29 cellular contexts compared by ENCODE assay signal in genomic region chr20:24488800-24489175, GRCh38. TPM values are rescaled to one million over a fixed set of nuclear protein-coding genes. Genes with fewer than 3 reads are reported as not detected.
"Had no signal": no experiment of that assay in that cellular context is flagged by ENCODE, and none has a peak within 500 bp of the region (broad histone marks: within the 10 kb centered on the region; RNA-seq: fewer than 3 reads in every experiment).

No MANE protein-coding gene starts in this region.

- H3K4me1 ChIP-seq: adrenal gland, body of pancreas, breast epithelium, SJCRH30 had no signal

- H3K36me3 ChIP-seq: adrenal gland, breast epithelium, SJCRH30 had no signal

- H3K27ac ChIP-seq: adrenal gland, body of pancreas, breast epithelium, SJCRH30, SK-N-MC had no signal

- H3K9me3 Mint-ChIP-seq: activated CD4-positive, alpha-beta T cell treated with anti-CD3 and anti-CD28 coated beads, Interleukin-2, amount 10 ng/mL, durations not matched to agents 24 days and 14 days; activated naive CD4-positive, alpha-beta T cell treated with anti-CD3 and anti-CD28 coated beads, Interleukin-2, amount 50 U/mL, for 24 hours; activated T-cell treated with anti-CD3 and anti-CD28 coated beads, Interleukin-2, amount 50 U/mL, for 24 hours; activated T-helper 2 cell treated with anti-CD3 and anti-CD28 coated beads, Interferon-gamma antibody, Interleukin-2, Interleukin-4, amounts not matched to agents 10 μg/mL and 5 μg/mL and 100 μg/mL, durations not matched to agents 14 hours and 24 hours and 36 hours had no signal

- ATAC-seq: activated CD8-positive, alpha-beta T cell treated with anti-CD3 and anti-CD28 coated beads, Interleukin-2, amount 10 ng/mL, durations not matched to agents 7 days and 5 days; body of pancreas; Panc1 had no signal

- H3K27me3 ChIP-seq: adrenal gland, body of pancreas, SJCRH30 had no signal

- H3K36me3 Mint-ChIP-seq: activated naive CD4-positive, alpha-beta T cell treated with anti-CD3 and anti-CD28 coated beads, Interleukin-2, amount 50 U/mL, for 24 hours; IgD-negative memory B cell had no signal

- H3K4me1 Mint-ChIP-seq: activated CD4-positive, alpha-beta T cell treated with anti-CD3 and anti-CD28 coated beads, Interleukin-2, amount 10 ng/mL, durations not matched to agents 24 days and 14 days; activated naive CD4-positive, alpha-beta T cell treated with anti-CD3 and anti-CD28 coated beads, Interleukin-2, amount 50 U/mL, for 24 hours; IgD-negative memory B cell had no signal

- H3K9me3 ChIP-seq: adrenal gland, body of pancreas, breast epithelium, SJCRH30 had no signal

- H3K27me3 Mint-ChIP-seq: activated CD4-positive, alpha-beta T cell treated with anti-CD3 and anti-CD28 coated beads, Interleukin-2, amount 10 ng/mL, durations not matched to agents 24 days and 14 days; activated naive CD4-positive, alpha-beta T cell treated with anti-CD3 and anti-CD28 coated beads, Interleukin-2, amount 50 U/mL, for 24 hours; activated T-cell treated with anti-CD3 and anti-CD28 coated beads, Interleukin-2, amount 50 U/mL, for 24 hours; IgD-negative memory B cell had no signal

- H3K4me3 ChIP-seq: adrenal gland, body of pancreas, breast epithelium, SJCRH30, SK-N-MC had no signal

- H3K4me3 Mint-ChIP-seq: activated CD4-positive, alpha-beta T cell treated with anti-CD3 and anti-CD28 coated beads, Interleukin-2, amount 10 ng/mL, durations not matched to agents 24 days and 14 days; activated CD8-positive, alpha-beta T cell treated with anti-CD3 and anti-CD28 coated beads, Interleukin-2, amount 10 ng/mL, durations not matched to agents 7 days and 5 days; activated naive CD4-positive, alpha-beta T cell treated with anti-CD3 and anti-CD28 coated beads, Interleukin-2, amount 50 U/mL, for 24 hours; activated T-cell treated with anti-CD3 and anti-CD28 coated beads, Interleukin-2, amount 50 U/mL, for 24 hours; IgD-negative memory B cell had no signal

- DNase-seq: activated CD4-positive, alpha-beta T cell treated with anti-CD3 and anti-CD28 coated beads, Interleukin-2, amount 10 ng/mL, durations not matched to agents 24 days and 14 days; activated CD4-positive, alpha-beta T cell treated with anti-CD3 and anti-CD28 coated beads, Interleukin-2, amount 50 U/mL, for 4 hours; activated CD8-positive, alpha-beta T cell treated with anti-CD3 and anti-CD28 coated beads, Interleukin-2, amount 10 ng/mL, durations not matched to agents 7 days and 5 days; activated gamma-delta T cell; activated naive CD4-positive, alpha-beta T cell treated with Interleukin-2 at 50 U/mL for 16 hours; activated T-cell treated with anti-CD3 and anti-CD28 coated beads, Interleukin-2, amount 50 U/mL, for 24 hours; body of pancreas; Karpas-422; KBM-7; NCI-H1105; NCI-H1436; NCI-H1694; NCI-H1930; NCI-H2081 treated with DMSO at 0.1 percent for 48 hours; NCI-H226; NCI-H524 treated with DMSO at 0.1 percent for 48 hours; SJCRH30; T1000 had no signal

- H3K27ac Mint-ChIP-seq: activated CD4-positive, alpha-beta T cell treated with anti-CD3 and anti-CD28 coated beads, Interleukin-2, amount 10 ng/mL, durations not matched to agents 24 days and 14 days; activated CD8-positive, alpha-beta T cell treated with anti-CD3 and anti-CD28 coated beads, Interleukin-2, amount 10 ng/mL, durations not matched to agents 7 days and 5 days; activated naive CD4-positive, alpha-beta T cell treated with anti-CD3 and anti-CD28 coated beads, Interleukin-2, amount 50 U/mL, for 24 hours; activated T-cell treated with anti-CD3 and anti-CD28 coated beads, Interleukin-2, amount 50 U/mL, for 24 hours; activated T-helper 2 cell treated with anti-CD3 and anti-CD28 coated beads, Interferon-gamma antibody, Interleukin-2, Interleukin-4, amounts not matched to agents 10 μg/mL and 5 μg/mL and 100 μg/mL, durations not matched to agents 14 hours and 24 hours and 36 hours; IgD-negative memory B cell had no signal

RNA-seq across cellular contexts. Expression of gene SYNDIG1, which starts 19.4 kb away (rescaled TPM):
- total RNA-seq: activated CD4-positive, alpha-beta T cell treated with anti-CD3 and anti-CD28 coated beads, Interleukin-2, amount 10 ng/mL, durations not matched to agents 24 days and 14 days; activated CD8-positive, alpha-beta T cell treated with anti-CD3 and anti-CD28 coated beads, Interleukin-2, amount 10 ng/mL, durations not matched to agents 7 days and 5 days; activated T-helper 2 cell treated with anti-CD3 and anti-CD28 coated beads, Interferon-gamma antibody, Interleukin-2, Interleukin-4, amounts not matched to agents 10 μg/mL and 5 μg/mL and 100 μg/mL, durations not matched to agents 14 hours and 24 hours and 36 hours; MCF 10A; NCI-H460; SJCRH30; T-helper 1 cell treated with Interleukin-12 subunit alpha and Interleukin-12 subunit beta and Interleukin-4 antibody, amounts not matched to agents 30 ng/mL and 1 ng/mL, for 36 hours; T-helper 2 cell treated with Interferon-gamma antibody and Interleukin-4, amounts not matched to agents 100 ng/mL and 5 ng/mL, for 36 hours had no signal
- polyA plus RNA-seq: IgD-negative memory B cell had no signal
